29 cellular contexts compared by ENCODE assay signal in genomic region chr18:12011199-12011961, GRCh38. TPM values are rescaled to one million over a fixed set of nuclear protein-coding genes. Genes with fewer than 3 reads are reported as not detected.
DNase-seq lines count a peak whose midpoint lies in the region; ATAC-seq, FAIRE-seq and TF ChIP-seq lines count a peak whose summit lies in the region.
"Had no signal": no experiment of that assay in that cellular context is flagged by ENCODE, and none has a peak within 500 bp of the region (broad histone marks: within the 10 kb centered on the region; RNA-seq: fewer than 3 reads in every experiment).

No MANE protein-coding gene starts in this region.

- no peak overlapping the region for H3K9ac ChIP-seq in keratinocyte (ENCODE audit: control insufficient read depth, extremely low read depth, insufficient read depth, low read length)
- H3K9ac ChIP-seq: parathyroid adenoma had no signal

- WGBS in heart right ventricle, 2 donors: 90 to 91% methylated on average over 8 of the region's 8 CpGs
- WGBS in pancreas, 2 donors: 44% methylated on average over 8 of the region's 8 CpGs
- 81 to 88% methylated on average over 4 to 8 of the region's 8 CpGs for WGBS in upper lobe of left lung, 2 donors

- no peaks in the 10 kb centered on the region for H3K4me1 Mint-ChIP-seq in activated CD8-positive, alpha-beta T cell treated with anti-CD3 and anti-CD28 coated beads for 36 hours (ENCODE audit: low read depth)
- H3K4me1 Mint-ChIP-seq: activated CD4-positive, alpha-beta T cell treated with anti-CD3 and anti-CD28 coated beads, Interleukin-2, amount 10 ng/mL, durations not matched to agents 7 days and 5 days; CD4-positive, CD25-positive, alpha-beta regulatory T cell; stimulated activated naive B cell treated with anti-CD40 and anti-IgM and Interleukin-4, amounts not matched to agents 10 μg/mL and 1 μg/mL and 100 μg/mL, for 72 hours; WTC11 had no signal

- H3K79me2 ChIP-seq in keratinocyte (ENCODE audit: control insufficient read depth, insufficient read depth, low read length): no peaks in the 10 kb centered on the region
- H3K79me2 ChIP-seq: parathyroid adenoma had no signal

- TF ChIP-seq POLR2A in upper lobe of left lung (IDR thresholded peaks at IDR 0.05): no peak

- H3K9me1 ChIP-seq in keratinocyte (ENCODE audit: control insufficient read depth, extremely low read depth, insufficient read depth, low read length): no peaks in the 10 kb centered on the region

- CTCF ChIA-PET in activated CD8-positive, alpha-beta T cell treated with anti-CD3 and anti-CD28 coated beads for 36 hours (lab: Charles Lee): no interaction called here

- H3K36me3 ChIP-seq in heart right ventricle (peaks cover 0 to 95% (median 0%) of the 10 kb centered on the region in 9 donors), keratinocyte (ENCODE audit: control insufficient read depth in 2 of 2, extremely low read depth in 1 of 2, insufficient read depth in 2 of 2, low read length in 2 of 2) (peaks cover 0 to 6% of the 10 kb centered on the region in 2 experiments), pancreas (peaks cover 0 to 20% (median 0%) of the 10 kb centered on the region in 3 donors), upper lobe of left lung (peaks cover 0 to 49% (median 19%) of the 10 kb centered on the region in 4 donors)

- no peaks in the 10 kb centered on the region for H3K27me3 Mint-ChIP-seq in activated CD8-positive, alpha-beta T cell treated with anti-CD3 and anti-CD28 coated beads for 36 hours
- H3K27me3 Mint-ChIP-seq: activated CD4-positive, alpha-beta T cell treated with anti-CD3 and anti-CD28 coated beads, Interleukin-2, amount 10 ng/mL, durations not matched to agents 7 days and 5 days; CD4-positive, CD25-positive, alpha-beta regulatory T cell; natural killer cell treated with Interleukin-12 subunit alpha and Interleukin-12 subunit beta and Interleukin-15 and Interleukin-18, amount 100 ng/mL, for 72 hours; stimulated activated naive B cell treated with anti-CD40 and anti-IgM and Interleukin-4, amounts not matched to agents 10 μg/mL and 1 μg/mL and 100 μg/mL, for 72 hours had no signal

- FAIRE-seq in keratinocyte (lab: Jason Lieb, UNC) (peak; percentile 17), pancreas (lab: Jason Lieb, UNC) (no peak)
- FAIRE-seq: A204.1, D721Med, GM12891 had no signal

- peak in 1 of 8 donors; percentile 21 for ATAC-seq in heart right ventricle
- no peak for ATAC-seq in left cardiac atrium
- peak; percentile 0 to 1 (median 1) for ATAC-seq in pancreas
- no peak for ATAC-seq in upper lobe of left lung (ENCODE audit: low FRiP score in 2 of 2)
- ATAC-seq in HG03135 (IDR thresholded peaks at IDR 0.05; ENCODE audit: unreplicated experiment): no peak
- no peak for ATAC-seq in activated CD8-positive, alpha-beta T cell treated with anti-CD3 and anti-CD28 coated beads for 36 hours
- ATAC-seq: activated T-cell treated with anti-CD3 and anti-CD28 coated beads, Interleukin-2, amount 50 U/mL, for 4 hours; GM23338; natural killer cell treated with Interleukin-12 subunit alpha and Interleukin-12 subunit beta and Interleukin-15 and Interleukin-18, amount 100 ng/mL, for 72 hours; stimulated activated naive B cell treated with anti-CD40 and anti-IgM and Interleukin-4, amounts not matched to agents 10 μg/mL and 1 μg/mL and 100 μg/mL, for 72 hours; WTC11 had no signal

- H3K4me1 ChIP-seq in heart right ventricle (peaks cover 0 to 37% (median 18%) of the 10 kb centered on the region in 9 donors), keratinocyte (ENCODE audit: control insufficient read depth, extremely low read depth, insufficient read depth, low read length) (peaks cover 22% of the 10 kb centered on the region), pancreas (peaks cover 78 to 91% (median 84%) of the 10 kb centered on the region in 3 donors), upper lobe of left lung (peaks cover 22 to 63% (median 53%) of the 10 kb centered on the region in 4 donors)
- H3K4me1 ChIP-seq: parathyroid adenoma had no signal

- dilution Hi-C loops in keratinocyte (cut with MboI; ENCODE audit: extremely low pct_ligation_motif_present, low sequenced_read_pairs): no loop called here

- H3K4me3 ChIP-seq in heart right ventricle: no peak overlapping the region
- H3K4me3 ChIP-seq in keratinocyte (ENCODE audit: control insufficient read depth in 2 of 3, extremely low read depth in 1 of 3, insufficient read depth in 2 of 3, low read depth in 1 of 3, low read length in 3 of 3): no peak overlapping the region
- peak overlapping the region in 1 of 4 donors; percentile 29 for H3K4me3 ChIP-seq in pancreas
- no peak overlapping the region for H3K4me3 ChIP-seq in upper lobe of left lung
- H3K4me3 ChIP-seq: GM23338, sigmoid colon had no signal

- H3K4me3 Mint-ChIP-seq in activated CD8-positive, alpha-beta T cell treated with anti-CD3 and anti-CD28 coated beads for 36 hours: no peak overlapping the region
- H3K4me3 Mint-ChIP-seq: activated CD4-positive, alpha-beta T cell treated with anti-CD3 and anti-CD28 coated beads, Interleukin-2, amount 10 ng/mL, durations not matched to agents 7 days and 5 days; activated T-cell treated with anti-CD3 and anti-CD28 coated beads, Interleukin-2, amount 50 U/mL, for 4 hours; GM23338; natural killer cell treated with Interleukin-12 subunit alpha and Interleukin-12 subunit beta and Interleukin-15 and Interleukin-18, amount 100 ng/mL, for 72 hours; stimulated activated naive B cell treated with anti-CD40 and anti-IgM and Interleukin-4, amounts not matched to agents 10 μg/mL and 1 μg/mL and 100 μg/mL, for 72 hours; WTC11 had no signal

- no peak for DNase-seq in heart right ventricle
- no peak for DNase-seq in left cardiac atrium
- no peak for DNase-seq in keratinocyte (ENCODE audit: low read depth, low spot score)
- peak in 2 of 6 donors; percentile 55 to 63 for DNase-seq in pancreas
- DNase-seq in upper lobe of left lung: no peak
- DNase-seq in activated CD8-positive, alpha-beta T cell treated with anti-CD3 and anti-CD28 coated beads for 36 hours: no peak
- no peak for DNase-seq in RPMI8226
- DNase-seq: activated CD4-positive, alpha-beta T cell treated with anti-CD3 and anti-CD28 coated beads, Interleukin-2, amount 10 ng/mL, durations not matched to agents 7 days and 5 days; activated T-cell treated with anti-CD3 and anti-CD28 coated beads, Interleukin-2, amount 50 U/mL, for 4 hours; CD4-positive, CD25-positive, alpha-beta regulatory T cell; head of caudate nucleus; midbrain; NCI-H1092; NCI-H1930; NCI-H2227 treated with DMSO at 0.1 percent for 48 hours; NCI-H526 treated with DMSO at 0.1 percent for 48 hours; SIG-M5; sigmoid colon; stimulated activated CD4-positive, alpha-beta T cell treated with anti-CD3 and anti-CD28 coated beads, Interleukin-15, amount 100 ng/mL, for 24 hours; stimulated activated naive B cell treated with anti-CD40 and anti-IgM and Interleukin-4, amounts not matched to agents 10 μg/mL and 1 μg/mL and 100 μg/mL, for 72 hours; T1000 had no signal

- H3K9me3 ChIP-seq in heart right ventricle (no peaks in the 10 kb centered on the region), keratinocyte (ENCODE audit: control insufficient read depth, low read depth, low read length) (no peaks in the 10 kb centered on the region), pancreas (no peaks in the 10 kb centered on the region), upper lobe of left lung (no peaks in the 10 kb centered on the region)
- H3K9me3 ChIP-seq: sigmoid colon had no signal

- intact Hi-C loops in heart right ventricle (cut with DNase I) (no loop called here), left cardiac atrium (cut with DNase I) (no loop called here), pancreas (cut with DNase I) (no loop called here)
- intact Hi-C loops in activated CD8-positive, alpha-beta T cell treated with anti-CD3 and anti-CD28 coated beads for 36 hours (cut with micrococcal nuclease): no loop called here

- no peaks in the 10 kb centered on the region for H3K9me3 Mint-ChIP-seq in activated CD8-positive, alpha-beta T cell treated with anti-CD3 and anti-CD28 coated beads for 36 hours
- H3K9me3 Mint-ChIP-seq: activated CD4-positive, alpha-beta T cell treated with anti-CD3 and anti-CD28 coated beads, Interleukin-2, amount 10 ng/mL, durations not matched to agents 7 days and 5 days; activated T-cell treated with anti-CD3 and anti-CD28 coated beads, Interleukin-2, amount 50 U/mL, for 4 hours; CD4-positive, CD25-positive, alpha-beta regulatory T cell; GM23338; natural killer cell treated with Interleukin-12 subunit alpha and Interleukin-12 subunit beta and Interleukin-15 and Interleukin-18, amount 100 ng/mL, for 72 hours; stimulated activated naive B cell treated with anti-CD40 and anti-IgM and Interleukin-4, amounts not matched to agents 10 μg/mL and 1 μg/mL and 100 μg/mL, for 72 hours; WTC11 had no signal

- no peak overlapping the region for H3K4me2 ChIP-seq in keratinocyte (ENCODE audit: control insufficient read depth, extremely low read depth, insufficient read depth, low read depth, low read length)
- H3K4me2 ChIP-seq: GM23338 had no signal

- H4K20me1 ChIP-seq in keratinocyte (ENCODE audit: control insufficient read depth, extremely low read depth, insufficient read depth, low read length): no peaks in the 10 kb centered on the region

- H3K27ac ChIP-seq in heart right ventricle (peak overlapping the region in 8 of 10 donors; percentile 57 to 83 (median 76)), keratinocyte (ENCODE audit: control insufficient read depth, insufficient read depth, low read length) (no peak overlapping the region), pancreas (peak overlapping the region; percentile 75 to 92 (median 84)), upper lobe of left lung (peak overlapping the region; percentile 67 to 79 (median 76))
- H3K27ac ChIP-seq: parathyroid adenoma had no signal

- no peak for TF ChIP-seq CTCF in heart right ventricle (IDR thresholded peaks at IDR 0.05)
- no peak for TF ChIP-seq CTCF in keratinocyte (optimal IDR thresholded peaks at IDR 0.05 in 1 of 3, IDR thresholded peaks at IDR 0.05 in 1 of 3, conservative IDR thresholded peaks at IDR 0.05 in 1 of 3; ENCODE audit: extremely low read depth in 1 of 3, insufficient read depth in 2 of 3, low read length in 3 of 3)
- TF ChIP-seq CTCF in pancreas (IDR thresholded peaks at IDR 0.05): no peak
- no peak for TF ChIP-seq CTCF in upper lobe of left lung (IDR thresholded peaks at IDR 0.05)
- TF ChIP-seq CTCF in activated CD8-positive, alpha-beta T cell treated with anti-CD3 and anti-CD28 coated beads for 36 hours (IDR thresholded peaks at IDR 0.05): no peak

- POLR2A ChIA-PET in activated CD8-positive, alpha-beta T cell treated with anti-CD3 and anti-CD28 coated beads for 36 hours (lab: Charles Lee): no interaction called here

- H2AFZ ChIP-seq in keratinocyte (ENCODE audit: control insufficient read depth, low read length): no peak overlapping the region
- H2AFZ ChIP-seq: GM23338, parathyroid adenoma had no signal

- no peak for TF ChIP-seq EP300 in upper lobe of left lung (IDR thresholded peaks at IDR 0.05)

- H3K27me3 ChIP-seq in heart right ventricle: no peaks in the 10 kb centered on the region
- no peaks in the 10 kb centered on the region for H3K27me3 ChIP-seq in keratinocyte (ENCODE audit: control insufficient read depth, extremely low read depth, insufficient read depth, low read length)
- no peaks in the 10 kb centered on the region for H3K27me3 ChIP-seq in pancreas
- no peaks in the 10 kb centered on the region for H3K27me3 ChIP-seq in upper lobe of left lung
- H3K27me3 ChIP-seq: sigmoid colon had no signal

- H3K36me3 Mint-ChIP-seq in activated CD8-positive, alpha-beta T cell treated with anti-CD3 and anti-CD28 coated beads for 36 hours (ENCODE audit: low read depth): no peaks in the 10 kb centered on the region
- H3K36me3 Mint-ChIP-seq: natural killer cell treated with Interleukin-12 subunit alpha and Interleukin-12 subunit beta and Interleukin-15 and Interleukin-18, amount 100 ng/mL, for 72 hours had no signal

- H3K27ac Mint-ChIP-seq in activated CD8-positive, alpha-beta T cell treated with anti-CD3 and anti-CD28 coated beads for 36 hours: no peak overlapping the region
- H3K27ac Mint-ChIP-seq: activated CD4-positive, alpha-beta T cell treated with anti-CD3 and anti-CD28 coated beads, Interleukin-2, amount 10 ng/mL, durations not matched to agents 7 days and 5 days; CD4-positive, CD25-positive, alpha-beta regulatory T cell; GM23338; natural killer cell treated with Interleukin-12 subunit alpha and Interleukin-12 subunit beta and Interleukin-15 and Interleukin-18, amount 100 ng/mL, for 72 hours; stimulated activated naive B cell treated with anti-CD40 and anti-IgM and Interleukin-4, amounts not matched to agents 10 μg/mL and 1 μg/mL and 100 μg/mL, for 72 hours; WTC11 had no signal

RNA-seq across cellular contexts. Expression of gene IMPA2, which starts 30.1 kb away (rescaled TPM):
- total RNA-seq in heart right ventricle (10 to 100 TPM; 19.8 to 79.6 (median 32.2) TPM), left cardiac atrium (10 to 100 TPM; 17.2 to 28.4 TPM), pancreas (100 to 1,000 TPM; 140 to 286 (median 208) TPM), upper lobe of left lung (100 to 1,000 TPM in 2 of 6 donors, 10 to 100 TPM in 4; 59.3 to 111 (median 77.6) TPM)
- polyA plus RNA-seq in heart right ventricle (10 to 100 TPM; 17.6 to 41.9 TPM), keratinocyte (9.9 to 18.7 TPM (median 17.6 TPM) in 3 replicates), pancreas (100 to 1,000 TPM in 1 of 2 donors, 10 to 100 TPM in 1; 93.5 to 130 TPM)
- polyA plus RNA-seq in keratinocyte (2011; ENCODE audit: low read depth): 66.4 TPM
- 11.2 and 14.0 TPM in 2 replicates for polyA plus RNA-seq in keratinocyte (2011; cell fraction: cytosol; rRNA removed)
- polyA plus RNA-seq in keratinocyte (2011; cell fraction: nucleus; rRNA removed): 11.4 TPM in 2 replicates
- 11.0 and 143 TPM in 2 replicates for polyA plus RNA-seq in keratinocyte (2012; ENCODE audit: low replicate concordance)
- 12.0 to 15.1 TPM (median 12.1 TPM) in 3 replicates for polyA minus RNA-seq in keratinocyte
- 12.5 TPM for polyA minus RNA-seq in keratinocyte (2011; cell fraction: cytosol; rRNA and poly(A)+ RNA removed)
- polyA minus RNA-seq in keratinocyte (2011; cell fraction: nucleus; rRNA and poly(A)+ RNA removed): 4.2 and 4.6 TPM in 2 replicates
- 10 to 100 TPM; 17.7 to 20.8 TPM for total RNA-seq in activated CD8-positive, alpha-beta T cell treated with anti-CD3 and anti-CD28 coated beads for 36 hours

Comparison
In these comparisons a context has a peak if more than half of its experiments do, and no peak if none do; other contexts are left out.
1. ATAC-seq: peak in pancreas (4 of 4); none in left cardiac atrium (0 of 2), upper lobe of left lung (0 of 2), HG03135 (single experiment) and activated CD8-positive, alpha-beta T cell treated with anti-CD3 and anti-CD28 coated beads for 36 hours (single experiment).